In the genomic region with DNA sequence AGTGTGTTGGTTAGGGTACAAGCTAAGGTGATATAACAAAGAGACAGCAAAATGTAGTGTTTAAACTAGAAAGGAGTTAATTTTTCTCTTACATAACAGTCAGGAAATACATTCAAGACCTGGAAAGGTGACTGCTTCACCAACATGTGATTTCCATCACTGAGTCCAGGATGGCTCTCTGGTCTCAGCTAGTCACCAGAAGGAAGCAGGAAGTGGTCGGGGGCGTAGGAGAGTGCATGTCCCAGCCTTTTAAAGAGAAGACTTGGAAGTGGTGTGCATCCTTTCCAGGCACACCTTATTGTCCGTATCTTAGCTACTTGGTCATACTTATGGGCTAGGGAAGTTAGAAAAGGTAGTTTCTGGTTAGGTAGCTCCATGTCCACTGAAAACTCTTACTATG, we compare ENCODE assay signal across 22 cellular contexts. TPM values are rescaled to one million over a fixed set of nuclear protein-coding genes. Genes with fewer than 3 reads are reported as not detected.
A peak's percentile ranks its signal among the peaks of the same experiment; 100 is the strongest.
DNase-seq lines count a peak whose midpoint lies in the region; ATAC-seq and TF ChIP-seq lines count a peak whose summit lies in the region.
"Had no signal": no experiment of that assay in that cellular context is flagged by ENCODE, and none has a peak within 500 bp of the region (broad histone marks: within the 10 kb centered on the region; RNA-seq: fewer than 3 reads in every experiment).

No MANE protein-coding gene starts in this region.

- no peaks in the 10 kb centered on the region; the same call in 2 of the 3 replicates for H3K9me3 Mint-ChIP-seq in GM23338
- H3K9me3 Mint-ChIP-seq: CD4-positive, CD25-positive, alpha-beta regulatory T cell; H9 had no signal

- H3K36me3 Mint-ChIP-seq in GM23338 (ENCODE audit: low read depth), result no peaks in the 10 kb centered on the region
- H3K36me3 Mint-ChIP-seq: CD4-positive, CD25-positive, alpha-beta regulatory T cell had no signal

- no peak for TF ChIP-seq POLR2A in esophagus muscularis mucosa (IDR thresholded peaks at IDR 0.05; ENCODE audit: low read depth)

- TF ChIP-seq EP300 in esophagus muscularis mucosa (IDR thresholded peaks at IDR 0.05), result no peak

- no peak overlapping the region for H3K27ac Mint-ChIP-seq in GM23338
- H3K27ac Mint-ChIP-seq: CD4-positive, CD25-positive, alpha-beta regulatory T cell had no signal

- H2AFZ ChIP-seq in GM23338, result 0 out of 2 replicates have a peak overlapping the region, but pooled peaks have one; percentile 32
- peak overlapping the region; percentile 68 for H2AFZ ChIP-seq in neuronal stem cell (ENCODE audit: low read length)

- no peaks in the 10 kb centered on the region for H4K20me1 ChIP-seq in GM23338 (replicated peaks; ENCODE audit: insufficient read depth)

- no peak overlapping the region for H4K91ac ChIP-seq in neuronal stem cell (ENCODE audit: low read depth, low read length, poor library complexity)

- H3K4me3 Mint-ChIP-seq in GM23338, result no peak overlapping the region
- H3K4me3 Mint-ChIP-seq: CD4-positive, CD25-positive, alpha-beta regulatory T cell; H9 had no signal

- no peaks in the 10 kb centered on the region for H3K79me1 ChIP-seq in neuronal stem cell (ENCODE audit: low read depth, low read length)

- H3K9ac ChIP-seq in neuronal stem cell (ENCODE audit: low read depth, low read length, poor library complexity), result no peak overlapping the region
- H3K9ac ChIP-seq: SK-N-SH had no signal

- 0 out of 2 replicates have a peak, but pooled peaks cover 3% of the 10 kb centered on the region for H3K9me2 ChIP-seq in GM23338 (ENCODE audit: insufficient read depth)
- H3K9me2 ChIP-seq: SK-N-SH had no signal

- H3K4me3 ChIP-seq in GM23338 (no peak overlapping the region), esophagus muscularis mucosa (no peak overlapping the region), neuronal stem cell (ENCODE audit: low read length in 2 of 2) (no peak overlapping the region)

- 86% methylated on average over 3 of the region's 3 CpGs for WGBS in esophagus muscularis mucosa
- no CpG with 5 or more reads among the region's 3 CpGs for WGBS in neuronal stem cell (ENCODE audit: extremely low coverage in 2 of 2, insufficient read length in 2 of 2, insufficient replicate concordance in 1 of 2), 2 donors

- ATAC-seq in GM23338, result no peak

- H3K14ac ChIP-seq in neuronal stem cell (ENCODE audit: low read length), result no peak overlapping the region

- no peak overlapping the region for H3K23ac ChIP-seq in neuronal stem cell (ENCODE audit: low read depth, low read length, poor library complexity)

- H2BK5ac ChIP-seq in neuronal stem cell (ENCODE audit: low read length), result no peak overlapping the region

- H3K18ac ChIP-seq in neuronal stem cell (ENCODE audit: low read length), result peak overlapping the region; percentile 2

- H4K8ac ChIP-seq in neuronal stem cell (ENCODE audit: low read depth, low read length), result no peak overlapping the region

- no peaks in the 10 kb centered on the region for H3K27me3 Mint-ChIP-seq in GM23338 (ENCODE audit: insufficient read depth, low read depth, poor library complexity)
- H3K27me3 Mint-ChIP-seq: CD4-positive, CD25-positive, alpha-beta regulatory T cell had no signal

- H3K27ac ChIP-seq in GM23338 (ENCODE audit: low read depth), result no peak overlapping the region
- H3K27ac ChIP-seq in esophagus muscularis mucosa (replicated peaks in 1 of 4), result no peak overlapping the region
- peak overlapping the region; percentile 10 for H3K27ac ChIP-seq in neuronal stem cell (replicated peaks; ENCODE audit: low read length)
- H3K27ac ChIP-seq: HL-60 had no signal

- H3K4me1 Mint-ChIP-seq in GM23338, result peaks cover 17% of the 10 kb centered on the region
- H3K4me1 Mint-ChIP-seq: CD4-positive, CD25-positive, alpha-beta regulatory T cell had no signal

- H3K4me1 ChIP-seq in GM23338 (ENCODE audit: insufficient read depth), result peaks cover 15% of the 10 kb centered on the region; the same call in 1 of the 2 replicates
- H3K4me1 ChIP-seq in esophagus muscularis mucosa, result peaks cover 0 to 4% (median 0%) of the 10 kb centered on the region in 4 donors
- H3K4me1 ChIP-seq in neuronal stem cell (ENCODE audit: control insufficient read depth in 2 of 2, insufficient read depth in 1 of 2, low read depth in 1 of 2, low read length in 2 of 2), result peaks cover 12 to 19% of the 10 kb centered on the region in 2 donors

- TF ChIP-seq CTCF in GM23338 (conservative IDR thresholded peaks at IDR 0.05; ENCODE audit: low read depth in 2 of 2) (no peak), esophagus muscularis mucosa (IDR thresholded peaks at IDR 0.05) (no peak)

- no peaks in the 10 kb centered on the region for H3F3A ChIP-seq in GM23338 (replicated peaks; ENCODE audit: low read depth)

- H3K4me2 ChIP-seq in GM23338 (no peak overlapping the region), neuronal stem cell (ENCODE audit: insufficient read depth, low read length, poor library complexity, severe bottlenecking) (no peak overlapping the region)
- H3K4me2 ChIP-seq: SK-N-SH had no signal

- DNase-seq in GM23338 (ENCODE audit: low spot score), result no peak
- DNase-seq in OCI-M1 (lab: John Stamatoyannopoulos, UW), result peak; percentile 60
- DNase-seq in esophagus muscularis mucosa (ENCODE audit: extremely low spot score), result peak; percentile 37
- DNase-seq in neuronal stem cell (ENCODE audit: low spot score), result no peak
- DNase-seq in C1 segment of cervical spinal cord (lab: John Stamatoyannopoulos, UW), result no peak
- no peak for DNase-seq in AG08396 (ENCODE audit: low spot score)
- no peak for DNase-seq in posterior vena cava (ENCODE audit: low spot score)
- DNase-seq: ACHN; AML-193; CD4-positive, CD25-positive, alpha-beta regulatory T cell; COR-L47; H9; IMR-90; Kasumi-1; MV-4-11; NCI-H1694 treated with DMSO at 0.1 percent for 48 hours; NCI-H2107; NCI-H510A; NCI-H774; SHP77 treated with DMSO at 0.1 percent for 48 hours had no signal

- H2BK15ac ChIP-seq in neuronal stem cell (ENCODE audit: low read length), result no peak overlapping the region

- H3K4ac ChIP-seq in neuronal stem cell (ENCODE audit: low read length), result no peak overlapping the region

- no peak overlapping the region for H2AK5ac ChIP-seq in neuronal stem cell (ENCODE audit: low read depth, low read length)

- H3K27me3 ChIP-seq in GM23338 (ENCODE audit: insufficient read depth) (no peaks in the 10 kb centered on the region), esophagus muscularis mucosa (peaks cover 0 to 5% (median 0%) of the 10 kb centered on the region in 4 donors), neuronal stem cell (ENCODE audit: control insufficient read depth in 3 of 3, insufficient read depth in 3 of 3, low read depth in 1 of 3, low read length in 3 of 3) (no peaks in the 10 kb centered on the region)

- no peak overlapping the region for H2BK120ac ChIP-seq in neuronal stem cell (ENCODE audit: low read depth, low read length)

- intact Hi-C loops in esophagus muscularis mucosa (cut with DNase I), result no loop called here
- intact Hi-C loops in posterior vena cava (cut with DNase I), result no loop called here

- H2BK12ac ChIP-seq in neuronal stem cell (ENCODE audit: low read length), result peak overlapping the region; percentile 2

- H3K79me2 ChIP-seq in GM23338 (replicated peaks; ENCODE audit: insufficient read depth), result no peaks in the 10 kb centered on the region

- no peaks in the 10 kb centered on the region for H3K36me3 ChIP-seq in GM23338 (ENCODE audit: insufficient read depth)
- H3K36me3 ChIP-seq in esophagus muscularis mucosa, result no peaks in the 10 kb centered on the region
- no peaks in the 10 kb centered on the region for H3K36me3 ChIP-seq in neuronal stem cell (replicated peaks in 1 of 2; ENCODE audit: control insufficient read depth in 2 of 2, insufficient read depth in 2 of 2, low read length in 2 of 2)

- no peaks in the 10 kb centered on the region for H3K9me3 ChIP-seq in esophagus muscularis mucosa
- no peaks in the 10 kb centered on the region for H3K9me3 ChIP-seq in neuronal stem cell (replicated peaks in 1 of 2; ENCODE audit: control insufficient read depth in 2 of 2, insufficient read depth in 1 of 2, low read depth in 1 of 2, low read length in 2 of 2)
- H3K9me3 ChIP-seq: SK-N-SH had no signal

TF ChIP-seq in GM23338, 12 proteins besides CTCF, POLR2A, EP300 and RAD21:
- TF ChIP-seq STAT1 (IDR thresholded peaks at IDR 0.05; ENCODE audit: unreplicated experiment), result no peak
- TF ChIP-seq CREB1 (CRISPR knock-in tag; IDR thresholded peaks at IDR 0.05; ENCODE audit: low read depth), result no peak
- TF ChIP-seq, protein P1, sequence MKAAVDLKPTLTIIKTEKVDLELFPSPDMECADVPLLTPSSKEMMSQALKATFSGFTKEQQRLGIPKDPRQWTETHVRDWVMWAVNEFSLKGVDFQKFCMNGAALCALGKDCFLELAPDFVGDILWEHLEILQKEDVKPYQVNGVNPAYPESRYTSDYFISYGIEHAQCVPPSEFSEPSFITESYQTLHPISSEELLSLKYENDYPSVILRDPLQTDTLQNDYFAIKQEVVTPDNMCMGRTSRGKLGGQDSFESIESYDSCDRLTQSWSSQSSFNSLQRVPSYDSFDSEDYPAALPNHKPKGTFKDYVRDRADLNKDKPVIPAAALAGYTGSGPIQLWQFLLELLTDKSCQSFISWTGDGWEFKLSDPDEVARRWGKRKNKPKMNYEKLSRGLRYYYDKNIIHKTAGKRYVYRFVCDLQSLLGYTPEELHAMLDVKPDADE (IDR thresholded peaks at IDR 0.05), result no peak

RNA-seq across cellular contexts. Expression of a gene that starts 11.1 kb away (rescaled TPM):
- total RNA-seq in GM23338 (2014; rRNA removed; shearing (Covaris generic)), result 29.3 and 37.6 TPM in 2 replicates
- polyA plus RNA-seq in GM23338 (2016; fragmentation: Nextera tagmentation; extraction: Ambion mirVana), result 14.9 and 23.7 TPM in 2 replicates
- total RNA-seq in esophagus muscularis mucosa (10 to 100 TPM; 64.3 to 76.7 (median 73.3) TPM), posterior vena cava (10 to 100 TPM; 44.8 to 60.6 TPM)
- 10.6 TPM for polyA plus RNA-seq in neuronal stem cell (2013, experiment 1 of 2)
- polyA plus RNA-seq in neuronal stem cell (2013, experiment 2 of 2), result 11.0 TPM

Comparison
In these comparisons a context has a peak if more than half of its experiments do, and no peak if none do; other contexts are left out.
1. DNase-seq: peak in OCI-M1 (single experiment) and esophagus muscularis mucosa (single experiment); none in GM23338 (single experiment), neuronal stem cell (single experiment), C1 segment of cervical spinal cord (0 of 14), AG08396 (single experiment) and posterior vena cava (single experiment).